In the genomic region with DNA sequence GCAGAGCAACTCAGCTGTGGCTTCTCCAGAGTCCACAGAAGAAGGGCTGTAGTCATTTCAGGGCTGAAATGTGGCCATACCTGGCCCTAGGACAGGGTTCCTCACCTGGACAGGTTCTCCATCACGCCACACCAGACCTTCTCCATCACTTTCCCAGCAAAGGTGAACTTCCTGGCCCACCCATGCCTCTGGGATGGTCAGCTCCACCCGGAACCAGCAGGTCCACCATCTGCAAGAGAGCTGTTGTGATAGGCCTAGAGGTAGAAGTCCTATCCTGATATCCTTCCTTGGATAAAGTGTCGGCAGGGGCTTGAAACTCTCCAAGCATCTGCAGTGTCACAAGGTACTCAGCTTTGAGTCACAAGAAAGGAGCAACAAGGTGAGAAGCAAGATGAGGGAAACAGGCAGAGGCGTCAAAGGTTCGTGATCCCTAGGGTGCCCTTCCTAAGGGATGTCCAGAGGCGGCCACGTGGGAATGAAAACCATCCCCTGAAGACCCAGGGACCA, we compare ENCODE assay signal across 1 cellular context.
A peak's percentile ranks its signal among the peaks of the same experiment; 100 is the strongest.
TF ChIP-seq lines count a peak whose summit lies in the region.

No MANE protein-coding gene starts in this region.

TF ChIP-seq in IMR-90, 13 proteins besides CTCF, POLR2A, EP300 and RAD21 (continued from another document):
- TF ChIP-seq MXI1 (IDR thresholded peaks at IDR 0.05; ENCODE audit: borderline replicate concordance, low read depth, low read length): peak; percentile 86
TF ChIP-seq in IMR-90: peak in this region for 2.
